ENCODE assay signal across 25 cellular contexts in the genomic region with DNA sequence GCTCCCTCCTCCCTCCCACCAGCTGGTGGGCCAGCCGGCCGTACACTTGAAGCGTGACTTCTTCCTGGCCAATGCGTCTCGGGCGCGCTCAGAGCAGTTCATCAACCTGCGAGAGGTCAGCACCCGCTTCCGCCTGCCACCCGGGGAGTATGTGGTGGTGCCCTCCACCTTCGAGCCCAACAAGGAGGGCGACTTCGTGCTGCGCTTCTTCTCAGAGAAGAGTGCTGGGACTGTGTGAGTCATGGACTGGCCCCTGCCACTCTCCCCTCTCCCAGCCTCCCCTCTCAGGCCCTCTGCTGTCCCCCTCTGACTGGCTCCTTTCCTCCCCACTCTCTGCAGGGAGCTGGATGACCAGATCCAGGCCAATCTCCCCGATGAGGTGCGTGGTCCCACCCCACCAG. TPM values are rescaled to one million over a fixed set of nuclear protein-coding genes. Genes with fewer than 3 reads are reported as not detected.
"Had no signal": no experiment of that assay in that cellular context is flagged by ENCODE, and none has a peak within 500 bp of the region (broad histone marks: within the 10 kb centered on the region; RNA-seq: fewer than 3 reads in every experiment).

No MANE protein-coding gene starts in this region.

- H3K27ac ChIP-seq: ascending aorta, colonic mucosa, esophagus squamous epithelium, gastrocnemius medialis, spleen, thyroid gland had no signal

- ATAC-seq: activated CD4-positive, alpha-beta T cell treated with anti-CD3 and anti-CD28 coated beads for 36 hours; activated naive CD4-positive, alpha-beta T cell treated with anti-CD3 and anti-CD28 coated beads, Interleukin-2, amount 50 U/mL, for 72 hours; activated T-helper 17 cell treated with anti-CD3 and anti-CD28 coated beads, Interleukin-2, amount 50 U/mL, for 72 hours; gastrocnemius medialis had no signal

- H3K9me3 Mint-ChIP-seq: activated naive CD4-positive, alpha-beta T cell treated with anti-CD3 and anti-CD28 coated beads, Interleukin-2, amount 50 U/mL, for 72 hours; activated T-helper 17 cell treated with anti-CD3 and anti-CD28 coated beads, Interleukin-2, amount 50 U/mL, for 72 hours; central memory CD8-positive, alpha-beta T cell; naive B cell; neural crest cell had no signal

- H3K9me3 ChIP-seq: ascending aorta, colonic mucosa, esophagus squamous epithelium, gastrocnemius medialis, spleen, thyroid gland had no signal

- H3K4me3 ChIP-seq: ascending aorta, colonic mucosa, esophagus squamous epithelium, gastrocnemius medialis, spleen, thyroid gland had no signal

- H3K27me3 ChIP-seq: ascending aorta, colonic mucosa, esophagus squamous epithelium, gastrocnemius medialis, spleen, thyroid gland had no signal

- H3K4me3 Mint-ChIP-seq: activated CD4-positive, alpha-beta T cell treated with anti-CD3 and anti-CD28 coated beads for 36 hours; activated T-helper 17 cell treated with anti-CD3 and anti-CD28 coated beads, Interleukin-2, amount 50 U/mL, for 72 hours; central memory CD8-positive, alpha-beta T cell; naive B cell; neural crest cell had no signal

- DNase-seq: activated CD4-positive, alpha-beta T cell treated with anti-CD3 and anti-CD28 coated beads for 36 hours; activated CD4-positive, alpha-beta T cell treated with anti-CD3 and anti-CD28 coated beads, Interleukin-2, amount 50 U/mL, for 48 hours; colonic mucosa; esophagus squamous epithelium; gastrocnemius medialis; hippocampal formation; naive B cell; spleen; stimulated activated CD4-positive, alpha-beta T cell treated with anti-CD3 and anti-CD28 coated beads, Interleukin-4, amount 100 ng/mL, for 1 hour; stimulated activated naive CD4-positive, alpha-beta T cell treated with Interleukin-2 at 50 U/mL for 16 hours; T-helper 9 cell; thyroid gland had no signal

- H3K27me3 Mint-ChIP-seq: activated CD4-positive, alpha-beta T cell treated with anti-CD3 and anti-CD28 coated beads for 36 hours; activated T-helper 17 cell treated with anti-CD3 and anti-CD28 coated beads, Interleukin-2, amount 50 U/mL, for 72 hours; central memory CD8-positive, alpha-beta T cell; naive B cell had no signal

- H3K4me1 Mint-ChIP-seq: activated CD4-positive, alpha-beta T cell treated with anti-CD3 and anti-CD28 coated beads for 36 hours; neural crest cell had no signal

- H3K4me1 ChIP-seq: ascending aorta, esophagus squamous epithelium, gastrocnemius medialis, thyroid gland had no signal

- H3K27ac Mint-ChIP-seq: activated CD4-positive, alpha-beta T cell treated with anti-CD3 and anti-CD28 coated beads for 36 hours had no signal

RNA-seq across cellular contexts. Expression of a gene that starts 36.4 kb away (rescaled TPM):
- total RNA-seq: activated CD4-positive, alpha-beta T cell treated with anti-CD3 and anti-CD28 coated beads for 36 hours; activated naive CD4-positive, alpha-beta T cell treated with anti-CD3 and anti-CD28 coated beads, Interleukin-2, amount 50 U/mL, for 72 hours; activated T-helper 17 cell treated with anti-CD3 and anti-CD28 coated beads, Interleukin-2, amount 50 U/mL, for 72 hours; ascending aorta; colonic mucosa; esophagus squamous epithelium; gastrocnemius medialis; lower leg skin; mucosa of gallbladder; neural crest cell; omental fat pad; renal cortical epithelial cell; spleen; subcutaneous adipose tissue; T-helper 1 cell treated with Interleukin-12 subunit alpha and Interleukin-12 subunit beta and Interleukin-4 antibody, amounts not matched to agents 30 ng/mL and 1 ng/mL, for 36 hours; thyroid gland; ureter had no signal
- polyA plus RNA-seq: adipose tissue had no signal
